In genomic region chr4:82431831-82432230, GRCh38 we compare ENCODE assay signal across 1 cellular context.
TF ChIP-seq lines count a peak whose summit lies in the region.

No MANE protein-coding gene starts in this region.

TF ChIP-seq in H1, 55 proteins besides CTCF, POLR2A, EP300 and RAD21:
- no peak for TF ChIP-seq EGR1 (IDR thresholded peaks at IDR 0.05; ENCODE audit: borderline replicate concordance, low read depth, low read length)
- TF ChIP-seq TBP (IDR thresholded peaks at IDR 0.05; ENCODE audit: low read depth, low read length) = no peak
- no peak for TF ChIP-seq SIRT6 (IDR thresholded peaks at IDR 0.05; ENCODE audit: low read length)
- no peak for TF ChIP-seq HDAC2 (IDR thresholded peaks at IDR 0.05; ENCODE audit: borderline replicate concordance in 1 of 2, low read depth in 2 of 2, low read length in 2 of 2)
- TF ChIP-seq MAFK (IDR thresholded peaks at IDR 0.05; ENCODE audit: low read depth, low read length) = no peak
- TF ChIP-seq RBBP5 (IDR thresholded peaks at IDR 0.05; ENCODE audit: borderline replicate concordance, low read depth, low read length) = no peak
- TF ChIP-seq SP1 (IDR thresholded peaks at IDR 0.05; ENCODE audit: low read depth, low read length) = no peak
- TF ChIP-seq RFX5 (IDR thresholded peaks at IDR 0.05; ENCODE audit: borderline replicate concordance, low read depth, low read length) = no peak
- no peak for TF ChIP-seq CHD2 (IDR thresholded peaks at IDR 0.05; ENCODE audit: low read length)
- TF ChIP-seq SUZ12 (IDR thresholded peaks at IDR 0.05; ENCODE audit: low read length) = no peak
